8 cellular contexts compared by ENCODE assay signal in genomic region chr15:34367128-34368081, GRCh38. TPM values are rescaled to one million over a fixed set of nuclear protein-coding genes. Genes with fewer than 3 reads are reported as not detected.
DNase-seq lines count a peak whose midpoint lies in the region; ATAC-seq and FAIRE-seq lines count a peak whose summit lies in the region.

Gene LPCAT4 (minus strand): TSS chr15:34367196. CDS start chr15:34367100, 96 bp downstream.

- H3K4me1 Mint-ChIP-seq in activated T-helper 1 cell treated with anti-CD3 and anti-CD28 coated beads, Interleukin-12 subunit alpha, Interleukin-12 subunit beta, Interleukin-2, Interleukin-4 antibody, amounts not matched to agents 30 ng/mL and 10 ng/mL and 1 ng/mL, durations not matched to agents 14 hours and 24 hours and 36 hours (ENCODE audit: low read depth), result peaks cover 39% of the 10 kb centered on the region
- H3K4me1 Mint-ChIP-seq in naive thymus-derived CD8-positive, alpha-beta T cell, result peaks cover 10 to 36% (median 29%) of the 10 kb centered on the region in 4 donors
- H3K4me1 Mint-ChIP-seq in stimulated activated naive B cell treated with anti-CD40 and anti-IgM and Interleukin-4, amounts not matched to agents 10 μg/mL and 1 μg/mL and 100 μg/mL, for 72 hours, result peaks cover 35 to 51% of the 10 kb centered on the region in 2 donors

- no peaks in the 10 kb centered on the region for H3K27me3 Mint-ChIP-seq in activated T-helper 1 cell treated with anti-CD3 and anti-CD28 coated beads, Interleukin-12 subunit alpha, Interleukin-12 subunit beta, Interleukin-2, Interleukin-4 antibody, amounts not matched to agents 30 ng/mL and 10 ng/mL and 1 ng/mL, durations not matched to agents 14 hours and 24 hours and 36 hours (ENCODE audit: insufficient read depth)
- H3K27me3 Mint-ChIP-seq in naive thymus-derived CD8-positive, alpha-beta T cell, result no peaks in the 10 kb centered on the region
- H3K27me3 Mint-ChIP-seq in stimulated activated naive B cell treated with anti-CD40 and anti-IgM and Interleukin-4, amounts not matched to agents 10 μg/mL and 1 μg/mL and 100 μg/mL, for 72 hours, result no peaks in the 10 kb centered on the region

- peak; percentile 92 for DNase-seq in Daoy (ENCODE audit: low read depth)
- peak; percentile 72 for DNase-seq in RCC 7860 (ENCODE audit: low spot score)
- peak; percentile 88 for DNase-seq in activated T-helper 1 cell treated with anti-CD3 and anti-CD28 coated beads, Interleukin-12 subunit alpha, Interleukin-12 subunit beta, Interleukin-2, Interleukin-4 antibody, amounts not matched to agents 30 ng/mL and 10 ng/mL and 1 ng/mL, durations not matched to agents 14 hours and 24 hours and 36 hours (ENCODE audit: low spot score)
- peak; percentile 80 for DNase-seq in fibroblast of gingiva (ENCODE audit: low read depth)
- DNase-seq in naive thymus-derived CD8-positive, alpha-beta T cell, result peak; percentile 82 to 95 (median 89)
- DNase-seq in stimulated activated naive B cell treated with anti-CD40 and anti-IgM and Interleukin-4, amounts not matched to agents 10 μg/mL and 1 μg/mL and 100 μg/mL, for 72 hours, result peak; percentile 81

- no peaks in the 10 kb centered on the region for H3K9me3 Mint-ChIP-seq in activated T-helper 1 cell treated with anti-CD3 and anti-CD28 coated beads, Interleukin-12 subunit alpha, Interleukin-12 subunit beta, Interleukin-2, Interleukin-4 antibody, amounts not matched to agents 30 ng/mL and 10 ng/mL and 1 ng/mL, durations not matched to agents 14 hours and 24 hours and 36 hours
- H3K9me3 Mint-ChIP-seq in naive thymus-derived CD8-positive, alpha-beta T cell, result no peaks in the 10 kb centered on the region
- no peaks in the 10 kb centered on the region for H3K9me3 Mint-ChIP-seq in stimulated activated naive B cell treated with anti-CD40 and anti-IgM and Interleukin-4, amounts not matched to agents 10 μg/mL and 1 μg/mL and 100 μg/mL, for 72 hours

- intact Hi-C loops in activated T-helper 1 cell treated with anti-CD3 and anti-CD28 coated beads, Interleukin-12 subunit alpha, Interleukin-12 subunit beta, Interleukin-2, Interleukin-4 antibody, amounts not matched to agents 30 ng/mL and 10 ng/mL and 1 ng/mL, durations not matched to agents 14 hours and 24 hours and 36 hours (cut with micrococcal nuclease), result loop anchor here (1.0 to 10.0 kb wide), 10 partner anchors 24 to 303 kb away; partner anchors contain the start of genes EMC7, GOLGA8A, GOLGA8B and KATNBL1

- ATAC-seq in GM21786 (IDR thresholded peaks at IDR 0.05; ENCODE audit: unreplicated experiment), result peak; percentile 71
- peak; percentile 85 to 86 for ATAC-seq in naive thymus-derived CD8-positive, alpha-beta T cell
- ATAC-seq in stimulated activated naive B cell treated with anti-CD40 and anti-IgM and Interleukin-4, amounts not matched to agents 10 μg/mL and 1 μg/mL and 100 μg/mL, for 72 hours (replicated peaks), result peak; percentile 84 to 87

- H3K9me3 ChIP-seq in KOPT-K1 (ENCODE audit: insufficient read depth, low read length, poor library complexity, severe bottlenecking), result no peaks in the 10 kb centered on the region

- peak within 1 kb of the TSS; percentile 90 for H3K27ac ChIP-seq in KOPT-K1 (ENCODE audit: low read depth, low read length, poor library complexity, severe bottlenecking)

- FAIRE-seq in RCC 7860 (lab: Jason Lieb, UNC), result no peak

- H3K36me3 ChIP-seq in KOPT-K1 (ENCODE audit: insufficient read depth, low read length), result peaks cover 19% of the 10 kb centered on the region

- H3K27ac Mint-ChIP-seq in activated T-helper 1 cell treated with anti-CD3 and anti-CD28 coated beads, Interleukin-12 subunit alpha, Interleukin-12 subunit beta, Interleukin-2, Interleukin-4 antibody, amounts not matched to agents 30 ng/mL and 10 ng/mL and 1 ng/mL, durations not matched to agents 14 hours and 24 hours and 36 hours, result peak within 1 kb of the TSS; percentile 97
- peak within 1 kb of the TSS; percentile 90 to 97 (median 96) for H3K27ac Mint-ChIP-seq in naive thymus-derived CD8-positive, alpha-beta T cell
- peak within 1 kb of the TSS; percentile 96 for H3K27ac Mint-ChIP-seq in stimulated activated naive B cell treated with anti-CD40 and anti-IgM and Interleukin-4, amounts not matched to agents 10 μg/mL and 1 μg/mL and 100 μg/mL, for 72 hours

- H3K36me3 Mint-ChIP-seq in activated T-helper 1 cell treated with anti-CD3 and anti-CD28 coated beads, Interleukin-12 subunit alpha, Interleukin-12 subunit beta, Interleukin-2, Interleukin-4 antibody, amounts not matched to agents 30 ng/mL and 10 ng/mL and 1 ng/mL, durations not matched to agents 14 hours and 24 hours and 36 hours (ENCODE audit: low read depth), result peaks cover 9% of the 10 kb centered on the region
- H3K36me3 Mint-ChIP-seq in naive thymus-derived CD8-positive, alpha-beta T cell, result peaks cover 0 to 10% (median 0%) of the 10 kb centered on the region in 3 donors
- H3K36me3 Mint-ChIP-seq in stimulated activated naive B cell treated with anti-CD40 and anti-IgM and Interleukin-4, amounts not matched to agents 10 μg/mL and 1 μg/mL and 100 μg/mL, for 72 hours, result peaks cover 11 to 16% of the 10 kb centered on the region in 2 donors

- H3K4me3 Mint-ChIP-seq in activated T-helper 1 cell treated with anti-CD3 and anti-CD28 coated beads, Interleukin-12 subunit alpha, Interleukin-12 subunit beta, Interleukin-2, Interleukin-4 antibody, amounts not matched to agents 30 ng/mL and 10 ng/mL and 1 ng/mL, durations not matched to agents 14 hours and 24 hours and 36 hours, result peak within 1 kb of the TSS; percentile 98
- peak within 1 kb of the TSS; percentile 94 to 99 (median 96) for H3K4me3 Mint-ChIP-seq in naive thymus-derived CD8-positive, alpha-beta T cell
- H3K4me3 Mint-ChIP-seq in stimulated activated naive B cell treated with anti-CD40 and anti-IgM and Interleukin-4, amounts not matched to agents 10 μg/mL and 1 μg/mL and 100 μg/mL, for 72 hours, result peak within 1 kb of the TSS; percentile 90 to 99

- POLR2A ChIA-PET in naive thymus-derived CD8-positive, alpha-beta T cell (lab: Charles Lee), result interaction anchor here (0.5 to 4.3 kb wide), 22 partner anchors 11 to 328 kb away, joined by 3 to 48 read pairs (median 4); partner anchors contain the start of genes AVEN, EMC4, EMC7 and GOLGA8A

RNA-seq across cellular contexts. Expression of gene LPCAT4, which starts in this region (rescaled TPM):
- total RNA-seq in Daoy (2014; rRNA removed; shearing (Covaris generic)), result 10.7 and 11.6 TPM in 2 replicates
- total RNA-seq in activated T-helper 1 cell treated with anti-CD3 and anti-CD28 coated beads, Interleukin-12 subunit alpha, Interleukin-12 subunit beta, Interleukin-2, Interleukin-4 antibody, amounts not matched to agents 30 ng/mL and 10 ng/mL and 1 ng/mL, durations not matched to agents 14 hours and 24 hours and 36 hours, result 78.0 and 80.8 TPM in 2 replicates
- total RNA-seq in naive thymus-derived CD8-positive, alpha-beta T cell, result 10 to 100 TPM; 63.9 to 66.3 TPM
- 10 to 100 TPM in 1 of 3 donors, 1 to 10 TPM in 2; 5.3 to 10.4 (median 8.2) TPM for polyA plus RNA-seq in naive thymus-derived CD8-positive, alpha-beta T cell

Comparison
In these comparisons a context has a peak if more than half of its experiments do, and no peak if none do; other contexts are left out.
1. Peak in every context shown above with its lines: DNase-seq, ATAC-seq and H3K27ac ChIP-seq.